ENCODE assay signal across 8 cellular contexts in the genomic region with DNA sequence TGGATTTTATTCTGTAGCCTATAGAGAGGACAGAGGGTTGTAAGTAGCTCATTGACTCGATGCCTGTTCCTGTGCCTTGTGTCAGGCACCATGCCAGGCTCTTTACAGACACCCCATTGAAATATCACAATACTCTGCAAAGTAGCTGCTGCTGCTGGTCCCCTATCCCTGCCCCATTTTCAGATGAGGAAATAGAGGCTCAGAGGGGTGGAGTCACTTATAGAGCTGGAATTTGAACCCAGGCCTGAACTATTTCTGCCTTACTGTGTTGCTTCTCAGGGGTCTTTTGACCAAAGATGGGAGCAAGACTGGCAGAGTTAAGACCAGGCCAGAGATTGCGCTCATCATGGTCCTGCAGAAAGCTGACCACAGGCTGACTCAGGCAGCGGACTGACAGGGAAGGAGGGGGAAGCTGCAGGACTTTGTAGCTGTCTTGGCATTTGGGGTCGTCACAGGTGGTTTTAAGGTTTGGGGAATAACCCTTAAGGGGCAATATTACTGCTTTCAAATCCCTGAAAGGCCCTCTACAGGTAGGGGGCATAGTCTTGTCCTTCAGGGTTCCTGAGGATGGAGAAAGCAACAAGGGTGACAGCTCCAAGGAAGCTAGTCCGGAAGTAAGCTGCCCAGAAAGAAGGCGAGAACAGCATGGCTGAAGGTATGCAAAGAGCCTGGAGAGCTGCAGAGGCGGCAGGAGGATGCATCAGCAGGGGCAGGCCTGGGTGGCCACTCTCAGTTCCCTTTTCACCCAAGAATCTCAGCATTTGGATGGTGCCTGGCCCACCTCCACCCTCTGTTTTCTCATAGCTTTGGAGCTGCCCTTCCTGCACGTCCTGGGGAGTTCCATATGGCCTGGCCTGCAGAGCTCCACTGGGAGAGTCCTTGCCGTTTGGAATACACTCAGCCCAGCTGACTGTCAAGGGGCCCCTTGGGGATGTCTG. TPM values are rescaled to one million over a fixed set of nuclear protein-coding genes. Genes with fewer than 3 reads are reported as not detected.
DNase-seq lines count a peak whose midpoint lies in the region; ATAC-seq and TF ChIP-seq lines count a peak whose summit lies in the region.

No MANE protein-coding gene starts in this region.

- DNase-seq in Panc1 (ENCODE audit: low read depth, low spot score) (no peak), heart right ventricle (peak in 1 of 2 donors; percentile 37), OCI-M2 (lab: John Stamatoyannopoulos, UW; ENCODE audit: unreplicated experiment) (no peak), dermis blood vessel endothelial cell (no peak), KG1 (lab: John Stamatoyannopoulos, UW) (no peak)

- no peak overlapping the region; a peak in 1 of 4 replicates for H3K4me3 ChIP-seq in Panc1 (ENCODE audit: low read depth in 2 of 2, low read length in 2 of 2)
- peak overlapping the region in 3 of 10 donors; percentile 6 to 94 (median 94) for H3K4me3 ChIP-seq in heart right ventricle

- H3K9me3 ChIP-seq in Panc1 (ENCODE audit: control insufficient read depth, insufficient read depth, low read depth, low read length) (no peaks in the 10 kb centered on the region), heart right ventricle (no peaks in the 10 kb centered on the region)

- no TSS peak for BruUV-seq in Panc1 (replicated peaks; lab: Mats Ljungman, UMichigan)

- WGBS in heart right ventricle, 2 donors: 39 to 41% methylated on average over 9 of the region's 9 CpGs

- CTCF ChIA-PET in Panc1 (lab: Charles Lee): interaction anchor here (0.5 to 1.3 kb wide), 4 partner anchors 9 to 50 kb away, joined by 3 to 9 read pairs (median 3); no protein-coding TSS in a partner anchor

- no peaks in the 10 kb centered on the region for H3K27me3 ChIP-seq in Panc1 (ENCODE audit: control insufficient read depth, insufficient read depth, low read length)
- no peaks in the 10 kb centered on the region for H3K27me3 ChIP-seq in heart right ventricle

- H3K36me3 ChIP-seq in Panc1 (ENCODE audit: control insufficient read depth, insufficient read depth, low read length) (no peaks in the 10 kb centered on the region), heart right ventricle (peaks cover 0 to 15% (median 0%) of the 10 kb centered on the region in 9 donors)

- H3K4me1 ChIP-seq in Panc1 (ENCODE audit: control insufficient read depth, insufficient read depth, low read length) (peaks cover 72% of the 10 kb centered on the region), heart right ventricle (peaks cover 45 to 87% (median 70%) of the 10 kb centered on the region in 9 donors)

- intact Hi-C loops in Panc1 (cut with micrococcal nuclease; ENCODE audit: unreplicated experiment) (no loop called here), heart right ventricle (cut with DNase I) (loop anchor here in 8 of 10 donors (1.0 to 10.0 kb wide), 5 partner anchors 27 to 55 kb away; no protein-coding TSS in a partner anchor)

- in situ Hi-C loops in Panc1 (cut with HindIII; ENCODE audit: low pct_unique_long_range_greater_than_20kb, low sequenced_read_pairs): no loop called here

- POLR2A ChIA-PET in Panc1 (lab: Charles Lee): no interaction called here

- TF ChIP-seq CTCF in Panc1 (IDR thresholded peaks at IDR 0.05) (no peak), heart right ventricle (IDR thresholded peaks at IDR 0.05) (peak in 1 of 9 donors; percentile 3)

- peak; percentile 82 for ATAC-seq in GM18867 (IDR thresholded peaks at IDR 0.05; ENCODE audit: unreplicated experiment)
- peak; percentile 76 for ATAC-seq in HG02840 (IDR thresholded peaks at IDR 0.05; ENCODE audit: low FRiP score, unreplicated experiment)
- no peak for ATAC-seq in Panc1
- ATAC-seq in heart right ventricle: peak in 3 of 8 donors; percentile 3 to 4 (median 3)

- peak overlapping the region; percentile 95 for H3K27ac ChIP-seq in Panc1 (ENCODE audit: low read length)
- H3K27ac ChIP-seq in heart right ventricle: peak overlapping the region; percentile 90 to 99 (median 96)
- peak overlapping the region; percentile 91 for H3K27ac ChIP-seq in temporal lobe (ENCODE audit: low read depth, low read length)

RNA-seq across cellular contexts. Expression of a gene that starts 18.3 kb away (rescaled TPM):
- total RNA-seq in Panc1 (2021; ENCODE audit: unreplicated experiment): 142 TPM
- polyA plus RNA-seq in Panc1 (2012; ENCODE audit: insufficient read length): 80.5 TPM
- 10 to 100 TPM; 50.3 to 86.1 (median 61.5) TPM for total RNA-seq in heart right ventricle
- 10 to 100 TPM; 14.8 to 15.9 TPM for polyA plus RNA-seq in heart right ventricle
- total RNA-seq in temporal lobe: 28.0 TPM
- 68.1 and 99.5 TPM in 2 replicates for total RNA-seq in dermis blood vessel endothelial cell

RNA-seq across cellular contexts. Expression of a gene that starts 40.1 kb away (rescaled TPM):
- total RNA-seq in Panc1 (2021; ENCODE audit: unreplicated experiment) (1,959 TPM), heart right ventricle (1,000 to 10,000 TPM in 9 of 10 donors, 100 to 1,000 TPM in 1; 984 to 1,344 (median 1,239) TPM), temporal lobe (1,676 TPM), dermis blood vessel endothelial cell (1,615 and 3,652 TPM in 2 replicates)
- polyA plus RNA-seq in Panc1 (2012; ENCODE audit: insufficient read length): 1,891 TPM
- 1,000 to 10,000 TPM; 1,373 to 4,233 TPM for polyA plus RNA-seq in heart right ventricle
